9 cellular contexts compared by ENCODE assay signal in genomic region chr9:35750256-35750531, GRCh38. TPM values are rescaled to one million over a fixed set of nuclear protein-coding genes. Genes with fewer than 3 reads are reported as not detected.
DNase-seq lines count a peak whose midpoint lies in the region; ATAC-seq and TF ChIP-seq lines count a peak whose summit lies in the region.
"Had no signal": no experiment of that assay in that cellular context is flagged by ENCODE, and none has a peak within 500 bp of the region (broad histone marks: within the 10 kb centered on the region; RNA-seq: fewer than 3 reads in every experiment).

No MANE protein-coding gene starts in this region.

- peak overlapping the region; percentile 94 for H3K4me3 Mint-ChIP-seq in activated naive CD8-positive, alpha-beta T cell treated with anti-CD3 and anti-CD28 coated beads, Interleukin-2, amount 10 ng/mL, durations not matched to agents 7 days and 5 days
- H3K4me3 Mint-ChIP-seq in immature natural killer cell, result peak overlapping the region; percentile 87 to 93 (median 91)

- peak overlapping the region; percentile 91 for H3K27ac Mint-ChIP-seq in activated naive CD8-positive, alpha-beta T cell treated with anti-CD3 and anti-CD28 coated beads, Interleukin-2, amount 10 ng/mL, durations not matched to agents 7 days and 5 days
- peak overlapping the region; percentile 90 to 94 (median 92) for H3K27ac Mint-ChIP-seq in immature natural killer cell

- no peak for DNase-seq in SK-N-SH
- DNase-seq in activated naive CD8-positive, alpha-beta T cell treated with anti-CD3 and anti-CD28 coated beads, Interleukin-2, amount 10 ng/mL, durations not matched to agents 7 days and 5 days, result no peak
- no peak for DNase-seq in immature natural killer cell
- peak; percentile 14 for DNase-seq in stomach
- DNase-seq in NCI-H1092 treated with DMSO at 0.1 percent for 48 hours (lab: John Stamatoyannopoulos, UW), result no peak
- no peak for DNase-seq in NCI-H2196 (lab: John Stamatoyannopoulos, UW; ENCODE audit: unreplicated experiment)
- DNase-seq: foreskin melanocyte had no signal

- no peaks in the 10 kb centered on the region for H3K9me2 ChIP-seq in SK-N-SH

- POLR2A ChIA-PET in SK-N-SH (lab: Yijun Ruan, JAX), result interaction anchor here (2.6 kb wide), 1 partner anchor 18 kb away, joined by 28 read pairs; the partner anchor contains the start of genes CREB3 and TLN1
- POLR2A ChIA-PET in activated naive CD8-positive, alpha-beta T cell treated with anti-CD3 and anti-CD28 coated beads, Interleukin-2, amount 10 ng/mL, durations not matched to agents 7 days and 5 days (lab: Charles Lee), result interaction anchor here (0.8 to 3.3 kb wide), 12 partner anchors 15 to 145 kb away, joined by 3 to 53 read pairs (median 6); partner anchors contain the start of genes ARHGEF39, CCDC107, CREB3 and HINT2

- peaks cover 7% of the 10 kb centered on the region for H3F3A ChIP-seq in SK-N-SH (replicated peaks; ENCODE audit: insufficient read depth)

- H4K20me1 ChIP-seq in SK-N-SH (ENCODE audit: insufficient read depth), result peaks cover 30% of the 10 kb centered on the region

- no peaks in the 10 kb centered on the region for H3K27me3 ChIP-seq in SK-N-SH (ENCODE audit: insufficient read depth)
- no peaks in the 10 kb centered on the region for H3K27me3 ChIP-seq in stomach

- H3K36me3 ChIP-seq in SK-N-SH (replicated peaks in 1 of 2; ENCODE audit: control insufficient read depth in 1 of 2, insufficient read depth in 2 of 2, low read length in 1 of 2), result peaks cover 15 to 49% of the 10 kb centered on the region in 2 experiments
- peaks cover 42 to 50% (median 46%) of the 10 kb centered on the region in 4 donors for H3K36me3 ChIP-seq in stomach

- ATAC-seq in SK-N-SH treated with all-trans-retinoic acid at 6 μM for 48 hours, result no peak
- ATAC-seq in activated naive CD8-positive, alpha-beta T cell treated with anti-CD3 and anti-CD28 coated beads, Interleukin-2, amount 10 ng/mL, durations not matched to agents 7 days and 5 days (ENCODE audit: low read depth), result no peak
- no peak for ATAC-seq in HG02973 (IDR thresholded peaks at IDR 0.05; ENCODE audit: unreplicated experiment)

- H3K4me3 ChIP-seq in SK-N-SH (ENCODE audit: low read depth in 2 of 2, low read length in 1 of 2), result peak overlapping the region; percentile 97 to 98
- peak overlapping the region; percentile 75 to 94 (median 79) for H3K4me3 ChIP-seq in stomach

- peaks cover 12 to 33% of the 10 kb centered on the region in 2 experiments; a peak in 2 of 4 replicates for H3K4me1 ChIP-seq in SK-N-SH (ENCODE audit: control insufficient read depth in 1 of 2, insufficient read depth in 2 of 2, low read depth in 1 of 2, low read length in 1 of 2)
- H3K4me1 ChIP-seq in stomach, result peaks cover 32 to 49% (median 46%) of the 10 kb centered on the region in 4 donors

- H3K27ac ChIP-seq in SK-N-SH (ENCODE audit: low read depth in 2 of 2, low read length in 1 of 2), result peak overlapping the region; percentile 70 to 79; a peak in 2 of 4 replicates
- H3K27ac ChIP-seq in stomach, result peak overlapping the region; percentile 87 to 96 (median 95)

- 100% methylated on average over 1 of the region's 4 CpGs for WGBS in SK-N-SH (ENCODE audit: low lambda C conversion rate)
- WGBS in stomach, 5 donors, result 54 to 62% (median 58%) methylated on average over 4 of the region's 4 CpGs

- peak overlapping the region; percentile 90 for H3K9ac ChIP-seq in SK-N-SH

- no peak overlapping the region for H2AFZ ChIP-seq in SK-N-SH (ENCODE audit: low read depth)

- TF ChIP-seq POLR2A in stomach (IDR thresholded peaks at IDR 0.05), result no peak

- no peaks in the 10 kb centered on the region for H3K9me3 ChIP-seq in SK-N-SH
- no peaks in the 10 kb centered on the region for H3K9me3 ChIP-seq in stomach

- H3K9me3 Mint-ChIP-seq in activated naive CD8-positive, alpha-beta T cell treated with anti-CD3 and anti-CD28 coated beads, Interleukin-2, amount 10 ng/mL, durations not matched to agents 7 days and 5 days, result no peaks in the 10 kb centered on the region
- no peaks in the 10 kb centered on the region for H3K9me3 Mint-ChIP-seq in immature natural killer cell

- TF ChIP-seq CTCF in SK-N-SH (IDR thresholded peaks at IDR 0.05) (no peak), stomach (IDR thresholded peaks at IDR 0.05) (no peak)

- H3K27me3 Mint-ChIP-seq in activated naive CD8-positive, alpha-beta T cell treated with anti-CD3 and anti-CD28 coated beads, Interleukin-2, amount 10 ng/mL, durations not matched to agents 7 days and 5 days, result no peaks in the 10 kb centered on the region
- peaks cover 0 to 8% (median 1%) of the 10 kb centered on the region in 3 donors for H3K27me3 Mint-ChIP-seq in immature natural killer cell (ENCODE audit: low read depth in 3 of 3)

- H3K79me2 ChIP-seq in SK-N-SH (ENCODE audit: insufficient read depth), result peaks cover 54% of the 10 kb centered on the region

- H3K4me2 ChIP-seq in SK-N-SH, result peak overlapping the region; percentile 82

- H3K36me3 Mint-ChIP-seq in activated naive CD8-positive, alpha-beta T cell treated with anti-CD3 and anti-CD28 coated beads, Interleukin-2, amount 10 ng/mL, durations not matched to agents 7 days and 5 days, result peaks cover 21% of the 10 kb centered on the region
- peaks cover 11 to 34% (median 20%) of the 10 kb centered on the region in 3 donors for H3K36me3 Mint-ChIP-seq in immature natural killer cell

- CTCF ChIA-PET in SK-N-SH (lab: Yijun Ruan, JAX), result interaction anchor here (1.2 to 6.8 kb wide), 6 partner anchors 9 to 131 kb away, joined by 4 to 88 read pairs (median 15); partner anchors contain the start of genes CREB3 and TLN1

- TF ChIP-seq RAD21 in SK-N-SH (IDR thresholded peaks at IDR 0.05; ENCODE audit: low read length), result no peak

- TF ChIP-seq EP300 in SK-N-SH (IDR thresholded peaks at IDR 0.05; ENCODE audit: borderline replicate concordance in 1 of 2, low read depth in 1 of 2, low read length in 1 of 2) (no peak), stomach (IDR thresholded peaks at IDR 0.05) (no peak)

- intact Hi-C loops in stomach (cut with DNase I; ENCODE audit: low total_unique reads), result no loop called here

- peaks cover 30% of the 10 kb centered on the region for H3K4me1 Mint-ChIP-seq in activated naive CD8-positive, alpha-beta T cell treated with anti-CD3 and anti-CD28 coated beads, Interleukin-2, amount 10 ng/mL, durations not matched to agents 7 days and 5 days
- peaks cover 45 to 48% of the 10 kb centered on the region in 2 donors for H3K4me1 Mint-ChIP-seq in immature natural killer cell

TF ChIP-seq in SK-N-SH, 30 proteins besides CTCF, POLR2A, EP300 and RAD21 (continues in another document):
- TF ChIP-seq FOXM1 (IDR thresholded peaks at IDR 0.05; ENCODE audit: low read depth) (no peak), FOXJ3 (CRISPR knock-in tag; IDR thresholded peaks at IDR 0.05) (no peak)

TF ChIP-seq in SK-N-SH treated with all-trans-retinoic acid at 6 μM for 48 hours, 23 proteins besides CTCF, POLR2A, EP300 and RAD21 (continues in another document):
- TF ChIP-seq CSDC2 (CRISPR knock-in tag; IDR thresholded peaks at IDR 0.05) (no peak), ZNF565 (CRISPR knock-in tag; conservative IDR thresholded peaks at IDR 0.05; ENCODE audit: low read depth) (no peak)

RNA-seq across cellular contexts. Expression of gene RGP1, which starts 1.1 kb away (rescaled TPM):
- polyA plus RNA-seq in SK-N-SH (2012; rRNA removed) (16.1 and 18.6 TPM in 2 replicates), immature natural killer cell (10 to 100 TPM in 1 of 3 donors, 1 to 10 TPM in 2; 5.4 to 10.6 (median 8.2) TPM), stomach (10 to 100 TPM in 1 of 3 donors, 1 to 10 TPM in 2; 3.8 to 12.8 (median 7.2) TPM)
- polyA plus RNA-seq in SK-N-SH (2012; cell fraction: cytosol; rRNA removed), result 13.5 and 16.3 TPM in 2 replicates
- 28.4 and 28.9 TPM in 2 replicates for polyA plus RNA-seq in SK-N-SH (2012; cell fraction: nucleus; rRNA removed)
- 10 to 100 TPM; 26.9 to 29.1 TPM for total RNA-seq in activated naive CD8-positive, alpha-beta T cell treated with anti-CD3 and anti-CD28 coated beads, Interleukin-2, amount 10 ng/mL, durations not matched to agents 7 days and 5 days
- 10 to 100 TPM in 4 of 5 donors, 1 to 10 TPM in 1; 7.0 to 21.2 (median 14.7) TPM for total RNA-seq in stomach

RNA-seq across cellular contexts. Expression of gene GBA2, which starts 1.2 kb away (rescaled TPM):
- polyA plus RNA-seq in SK-N-SH (2012; rRNA removed), result 71.5 and 98.2 TPM in 2 replicates
- polyA plus RNA-seq in SK-N-SH (2012; cell fraction: cytosol; rRNA removed), result 28.7 and 35.7 TPM in 2 replicates
- 425 and 473 TPM in 2 replicates for polyA plus RNA-seq in SK-N-SH (2012; cell fraction: nucleus; rRNA removed)
- 10 to 100 TPM; 60.1 to 62.2 TPM for total RNA-seq in activated naive CD8-positive, alpha-beta T cell treated with anti-CD3 and anti-CD28 coated beads, Interleukin-2, amount 10 ng/mL, durations not matched to agents 7 days and 5 days
- polyA plus RNA-seq in immature natural killer cell, result 10 to 100 TPM; 20.3 to 43.3 (median 37.4) TPM
- total RNA-seq in stomach, result 100 to 1,000 TPM in 3 of 5 donors, 10 to 100 TPM in 2; 29.8 to 210 (median 145) TPM
- 10 to 100 TPM; 26.5 to 38.9 (median 32.5) TPM for polyA plus RNA-seq in stomach

RNA-seq across cellular contexts. Expression of gene MSMP, which starts 3.9 kb away (rescaled TPM):
- polyA plus RNA-seq in SK-N-SH (2012; rRNA removed) (1.2 TPM in 2 replicates), immature natural killer cell (1 to 10 TPM in 1 of 3 donors, not detected in 2; 1.3 TPM), stomach (under 1 TPM in 1 of 3 donors, not detected in 2; 0.35 TPM)
- 0.52 and 0.55 TPM in 2 replicates for polyA plus RNA-seq in SK-N-SH (2012; cell fraction: cytosol; rRNA removed)
- polyA plus RNA-seq in SK-N-SH (2012; cell fraction: nucleus; rRNA removed), result 1.0 and 1.9 TPM in 2 replicates
- not detected for total RNA-seq in activated naive CD8-positive, alpha-beta T cell treated with anti-CD3 and anti-CD28 coated beads, Interleukin-2, amount 10 ng/mL, durations not matched to agents 7 days and 5 days
- not detected for total RNA-seq in stomach

RNA-seq across cellular contexts. Expression of gene CREB3, which starts 17.7 kb away (rescaled TPM):
- polyA plus RNA-seq in SK-N-SH (2012; rRNA removed), result 33.9 and 38.6 TPM in 2 replicates
- 36.2 and 36.8 TPM in 2 replicates for polyA plus RNA-seq in SK-N-SH (2012; cell fraction: cytosol; rRNA removed)
- 29.2 and 35.8 TPM in 2 replicates for polyA plus RNA-seq in SK-N-SH (2012; cell fraction: nucleus; rRNA removed)
- 10 to 100 TPM; 21.1 to 24.1 TPM for total RNA-seq in activated naive CD8-positive, alpha-beta T cell treated with anti-CD3 and anti-CD28 coated beads, Interleukin-2, amount 10 ng/mL, durations not matched to agents 7 days and 5 days
- polyA plus RNA-seq in immature natural killer cell, result 10 to 100 TPM; 47.8 to 59.3 (median 50.0) TPM
- 10 to 100 TPM; 33.2 to 84.0 (median 79.1) TPM for total RNA-seq in stomach
- polyA plus RNA-seq in stomach, result 10 to 100 TPM; 29.4 to 40.5 (median 37.9) TPM

RNA-seq across cellular contexts. Expression of gene TLN1, which starts 18.2 kb away (rescaled TPM):
- polyA plus RNA-seq in SK-N-SH (2012; rRNA removed) (91.8 and 115 TPM in 2 replicates), immature natural killer cell (100 to 1,000 TPM in 1 of 3 donors, 10 to 100 TPM in 2; 21.4 to 260 (median 61.5) TPM), stomach (100 to 1,000 TPM in 1 of 3 donors, 10 to 100 TPM in 2; 53.2 to 141 (median 70.2) TPM)
- polyA plus RNA-seq in SK-N-SH (2012; cell fraction: cytosol; rRNA removed), result 32.7 and 72.5 TPM in 2 replicates
- polyA plus RNA-seq in SK-N-SH (2012; cell fraction: nucleus; rRNA removed), result 183 and 220 TPM in 2 replicates
- 100 to 1,000 TPM; 381 to 388 TPM for total RNA-seq in activated naive CD8-positive, alpha-beta T cell treated with anti-CD3 and anti-CD28 coated beads, Interleukin-2, amount 10 ng/mL, durations not matched to agents 7 days and 5 days
- total RNA-seq in stomach, result 100 to 1,000 TPM; 169 to 399 (median 223) TPM
